Comparison of ENCODE assay signal across 15 cellular contexts in genomic region chr5:96023518-96023917, GRCh38.
DNase-seq lines count a peak whose midpoint lies in the region; ATAC-seq and TF ChIP-seq lines count a peak whose summit lies in the region.
"Had no signal": no experiment of that assay in that cellular context is flagged by ENCODE, and none has a peak within 500 bp of the region (broad histone marks: within the 10 kb centered on the region; RNA-seq: fewer than 3 reads in every experiment).

No MANE protein-coding gene starts in this region.

- intact Hi-C loops in PC-3 (cut with micrococcal nuclease) = no loop called here

- no peak for TF ChIP-seq CTCF in AG10803 (conservative IDR thresholded peaks at IDR 0.05; ENCODE audit: low read length)
- no peak for TF ChIP-seq CTCF in PC-3 (conservative IDR thresholded peaks at IDR 0.05; ENCODE audit: low read depth, low read length)
- TF ChIP-seq CTCF in epithelial cell of esophagus (IDR thresholded peaks at IDR 0.05; ENCODE audit: insufficient read depth, low read depth, low read length, missing control alignments) = no peak

- H2AFZ ChIP-seq in PC-3 (ENCODE audit: low read length) = no peak overlapping the region

- BruUV-seq in PC-3 (replicated peaks; lab: Mats Ljungman, UMichigan) = no TSS peak

- no peak overlapping the region for H3K9ac ChIP-seq in PC-3 (ENCODE audit: low read length)

- H3K27ac ChIP-seq in PC-3 (ENCODE audit: low read length) (peak overlapping the region; percentile 31), muscle layer of duodenum (ENCODE audit: low read length) (peak overlapping the region; percentile 11)
- H3K27ac ChIP-seq: ovary had no signal

- H3K36me3 ChIP-seq in PC-3 (ENCODE audit: low read depth, low read length) (no peaks in the 10 kb centered on the region), muscle layer of duodenum (ENCODE audit: control insufficient read depth in 1 of 2, insufficient read depth in 2 of 2, low read length in 2 of 2) (no peaks in the 10 kb centered on the region)
- H3K36me3 ChIP-seq: BE2C, ovary had no signal

- H3K9me3 ChIP-seq in PC-3 (ENCODE audit: low read length) (no peaks in the 10 kb centered on the region), muscle layer of duodenum (ENCODE audit: control insufficient read depth in 1 of 2, low read length in 2 of 2) (no peaks in the 10 kb centered on the region)
- H3K9me3 ChIP-seq: BE2C, ovary had no signal

- no peaks in the 10 kb centered on the region for H3F3A ChIP-seq in PC-3 (ENCODE audit: low read length, unreplicated experiment)

- DNase-seq in AG10803 (ENCODE audit: low read depth) (peak; percentile 78), PC-3 (peak; percentile 64), epithelial cell of esophagus (ENCODE audit: low read depth) (peak; percentile 41), KBM-7 (no peak), inferior parietal cortex (ENCODE audit: extremely low spot score) (no peak), iPS-NIHi7 (ENCODE audit: extremely low spot score) (no peak)
- no peak for DNase-seq in effector CD8-positive, alpha-beta T cell (lab: John Stamatoyannopoulos, UW)
- DNase-seq: activated CD4-positive, alpha-beta T cell treated with anti-CD3 and anti-CD28 coated beads, Interleukin-2, amount 10 ng/mL, durations not matched to agents 7 days and 5 days; BE2C; cerebellar nuclear complex; KG1; NCI-H187 treated with DMSO at 0.1 percent for 48 hours; ovary; stimulated activated CD4-positive, alpha-beta T cell treated with anti-CD3 and anti-CD28 coated beads, Interleukin-1b, Interleukin-23, amount 100 ng/mL, for 48 hours had no signal

- H3K4me2 ChIP-seq in PC-3 (ENCODE audit: low read length) = peak overlapping the region; percentile 38

- no peaks in the 10 kb centered on the region for H4K20me1 ChIP-seq in PC-3 (ENCODE audit: low read length)

- H3K4me1 ChIP-seq in PC-3 (ENCODE audit: insufficient read depth, low read length) = peaks cover 52% of the 10 kb centered on the region
- no peaks in the 10 kb centered on the region for H3K4me1 ChIP-seq in muscle layer of duodenum (ENCODE audit: control insufficient read depth in 1 of 2, insufficient read depth in 2 of 2, low read length in 2 of 2)
- H3K4me1 ChIP-seq: BE2C had no signal

- no peaks in the 10 kb centered on the region for H3K27me3 ChIP-seq in PC-3 (ENCODE audit: low read length)
- no peaks in the 10 kb centered on the region for H3K27me3 ChIP-seq in muscle layer of duodenum (ENCODE audit: low read depth, low read length)
- H3K27me3 ChIP-seq: BE2C, ovary had no signal

- H3K79me2 ChIP-seq in PC-3 (ENCODE audit: low read length) = no peaks in the 10 kb centered on the region

- 0 out of 2 replicates have a peak, but pooled peaks have one; percentile 18 for ATAC-seq in PC-3

- POLR2A ChIA-PET in PC-3 (lab: Charles Lee; ENCODE audit: unreplicated experiment) = interaction anchor here (0.7 kb wide), 1 partner anchor 35 kb away, joined by 4 read pairs; no protein-coding TSS in a partner anchor

- in situ Hi-C loops in KBM-7 (cut with MboI; ENCODE audit: low pct_unique_long_range_greater_than_20kb, low sequenced_read_pairs) = no loop called here

- H3K4me3 ChIP-seq in AG10803 (ENCODE audit: low read length) (no peak overlapping the region), PC-3 (ENCODE audit: low read length) (no peak overlapping the region), epithelial cell of esophagus (ENCODE audit: low read length) (no peak overlapping the region), muscle layer of duodenum (ENCODE audit: low read depth in 1 of 2, low read length in 2 of 2) (no peak overlapping the region)
- H3K4me3 ChIP-seq: ovary had no signal

- no peaks in the 10 kb centered on the region for H3K9me2 ChIP-seq in PC-3 (replicated peaks; ENCODE audit: low read length)

- CTCF ChIA-PET in PC-3 (lab: Charles Lee) = no interaction called here

Comparison
In these comparisons a context has a peak if more than half of its experiments do, and no peak if none do; other contexts are left out.
1. DNase-seq: peak in AG10803 (single experiment), PC-3 (single experiment) and epithelial cell of esophagus (single experiment); none in KBM-7 (single experiment), inferior parietal cortex (single experiment), effector CD8-positive, alpha-beta T cell (single experiment) and iPS-NIHi7 (single experiment).